In genomic region chr10:1440897-1441296, GRCh38 we compare ENCODE assay signal across 28 cellular contexts.
"Had no signal": no experiment of that assay in that cellular context is flagged by ENCODE, and none has a peak within 500 bp of the region (broad histone marks: within the 10 kb centered on the region; RNA-seq: fewer than 3 reads in every experiment).

No MANE protein-coding gene starts in this region.

- DNase-seq: activated B cell treated with CpG ODN at 0.5 μM for 24 hours; activated CD4-positive, alpha-beta memory T cell treated with anti-CD3 and anti-CD28 coated beads for 36 hours; activated CD4-positive, alpha-beta T cell treated with anti-CD3 and anti-CD28 coated beads for 1 hour; activated CD4-positive, alpha-beta T cell treated with anti-CD3 and anti-CD28 coated beads, Interleukin-2, amount 10 ng/mL, durations not matched to agents 24 days and 14 days; activated CD8-positive, alpha-beta memory T cell treated with anti-CD3 and anti-CD28 coated beads for 24 hours; activated effector memory CD4-positive, alpha-beta T cell treated with anti-CD3 and anti-CD28 coated beads, Interleukin-2, amount 50 U/mL, for 16 hours; activated naive CD4-positive, alpha-beta T cell treated with Interleukin-2 at 50 U/mL for 16 hours; activated naive CD8-positive, alpha-beta T cell treated with anti-CD3 and anti-CD28 coated beads, Interleukin-2, amount 50 U/mL, for 24 hours; activated T-cell treated with anti-CD3 and anti-CD28 coated beads, Interleukin-2, amount 50 U/mL, for 4 hours; amniotic stem cell; NCI-H1092; NCI-H1417; NCI-H1930; NCI-H2107; NCI-H524; OCI-M1; RPMI8226; T-cell; T-helper 2 cell; T1000 had no signal

- FAIRE-seq: astrocyte, TTC549 had no signal

- H3K36me3 Mint-ChIP-seq: activated CD4-positive, alpha-beta memory T cell treated with anti-CD3 and anti-CD28 coated beads for 36 hours; activated naive CD4-positive, alpha-beta T cell treated with anti-CD3 and anti-CD28 coated beads, Interleukin-2, amount 50 U/mL, for 72 hours; brain; T-cell had no signal

- H3K27me3 Mint-ChIP-seq: activated CD4-positive, alpha-beta memory T cell treated with anti-CD3 and anti-CD28 coated beads for 36 hours; activated CD4-positive, alpha-beta T cell treated with anti-CD3 and anti-CD28 coated beads, Interleukin-2, amount 10 ng/mL, durations not matched to agents 24 days and 14 days; brain had no signal

- H3K4me1 Mint-ChIP-seq: activated B cell treated with CpG ODN at 0.5 μM for 24 hours; activated CD4-positive, alpha-beta T cell treated with anti-CD3 and anti-CD28 coated beads, Interleukin-2, amount 10 ng/mL, durations not matched to agents 24 days and 14 days; activated naive CD8-positive, alpha-beta T cell treated with anti-CD3 and anti-CD28 coated beads, Interleukin-2, amount 50 U/mL, for 24 hours; central memory CD8-positive, alpha-beta T cell; T-cell had no signal

- H3K27ac Mint-ChIP-seq: activated B cell treated with CpG ODN at 0.5 μM for 24 hours; activated CD4-positive, alpha-beta memory T cell treated with anti-CD3 and anti-CD28 coated beads for 36 hours; activated CD4-positive, alpha-beta T cell treated with anti-CD3 and anti-CD28 coated beads, Interleukin-2, amount 10 ng/mL, durations not matched to agents 24 days and 14 days; activated naive CD4-positive, alpha-beta T cell treated with anti-CD3 and anti-CD28 coated beads, Interleukin-2, amount 50 U/mL, for 72 hours; activated naive CD8-positive, alpha-beta T cell treated with anti-CD3 and anti-CD28 coated beads, Interleukin-2, amount 50 U/mL, for 24 hours; brain; T-cell had no signal

- H3K4me3 ChIP-seq: SK-N-MC had no signal

- H3K27ac ChIP-seq: SK-N-MC had no signal

- H3K4me3 Mint-ChIP-seq: activated B cell treated with CpG ODN at 0.5 μM for 24 hours; activated CD4-positive, alpha-beta memory T cell treated with anti-CD3 and anti-CD28 coated beads for 36 hours; activated CD4-positive, alpha-beta T cell treated with anti-CD3 and anti-CD28 coated beads, Interleukin-2, amount 10 ng/mL, durations not matched to agents 24 days and 14 days; activated naive CD8-positive, alpha-beta T cell treated with anti-CD3 and anti-CD28 coated beads, Interleukin-2, amount 50 U/mL, for 24 hours; activated T-cell treated with anti-CD3 and anti-CD28 coated beads, Interleukin-2, amount 50 U/mL, for 4 hours; brain; central memory CD8-positive, alpha-beta T cell; T-cell had no signal

- ATAC-seq: activated naive CD4-positive, alpha-beta T cell treated with anti-CD3 and anti-CD28 coated beads, Interleukin-2, amount 50 U/mL, for 72 hours; activated naive CD8-positive, alpha-beta T cell treated with anti-CD3 and anti-CD28 coated beads, Interleukin-2, amount 50 U/mL, for 24 hours; activated T-cell treated with anti-CD3 and anti-CD28 coated beads, Interleukin-2, amount 50 U/mL, for 4 hours; Panc1; Right ventricle myocardium inferior; T-cell had no signal

- H3K9me3 Mint-ChIP-seq: activated B cell treated with CpG ODN at 0.5 μM for 24 hours; activated CD4-positive, alpha-beta memory T cell treated with anti-CD3 and anti-CD28 coated beads for 36 hours; activated CD4-positive, alpha-beta T cell treated with anti-CD3 and anti-CD28 coated beads, Interleukin-2, amount 10 ng/mL, durations not matched to agents 24 days and 14 days; activated naive CD4-positive, alpha-beta T cell treated with anti-CD3 and anti-CD28 coated beads, Interleukin-2, amount 50 U/mL, for 72 hours; activated naive CD8-positive, alpha-beta T cell treated with anti-CD3 and anti-CD28 coated beads, Interleukin-2, amount 50 U/mL, for 24 hours; activated T-cell treated with anti-CD3 and anti-CD28 coated beads, Interleukin-2, amount 50 U/mL, for 4 hours; brain; central memory CD8-positive, alpha-beta T cell; T-cell had no signal
